ENCODE assay signal across 16 cellular contexts in the genomic region with DNA sequence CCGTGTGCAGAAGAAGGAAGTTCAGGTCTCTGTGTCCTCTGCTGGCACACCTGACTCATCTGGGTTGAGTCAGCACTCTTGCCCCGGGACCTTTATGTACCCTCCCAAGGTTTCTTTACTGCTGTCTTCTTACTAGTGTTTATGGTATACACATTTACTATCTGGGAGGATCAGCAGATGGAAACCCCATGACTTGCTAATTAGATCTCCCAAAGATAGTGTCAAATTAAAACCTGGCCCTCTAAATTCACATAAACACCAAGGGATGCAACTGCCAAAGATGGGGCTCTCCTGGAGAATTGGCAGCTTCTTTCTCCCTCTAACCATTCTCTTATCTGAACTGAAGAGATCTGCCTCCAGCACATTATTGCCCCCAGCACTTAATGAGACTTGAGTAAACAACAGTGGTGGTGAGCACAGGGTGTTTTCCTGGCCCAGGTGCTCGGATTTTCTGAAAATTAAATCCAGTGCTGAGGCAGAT.
A peak's percentile ranks its signal among the peaks of the same experiment; 100 is the strongest.
DNase-seq lines count a peak whose midpoint lies in the region; ATAC-seq, FAIRE-seq and TF ChIP-seq lines count a peak whose summit lies in the region.
"Had no signal": no experiment of that assay in that cellular context is flagged by ENCODE, and none has a peak within 500 bp of the region (broad histone marks: within the 10 kb centered on the region; RNA-seq: fewer than 3 reads in every experiment).

No MANE protein-coding gene starts in this region.

- no peaks in the 10 kb centered on the region for H3K9me2 ChIP-seq in PC-9 (ENCODE audit: insufficient read depth)

- H4K20me1 ChIP-seq in PC-9 (ENCODE audit: insufficient read depth) (no peaks in the 10 kb centered on the region), keratinocyte (ENCODE audit: control insufficient read depth, extremely low read depth, insufficient read depth, low read length) (no peaks in the 10 kb centered on the region)

- H3K79me2 ChIP-seq in PC-9 (ENCODE audit: low read depth) (no peaks in the 10 kb centered on the region), keratinocyte (ENCODE audit: control insufficient read depth, insufficient read depth, low read length) (no peaks in the 10 kb centered on the region)

- peak; percentile 3 for DNase-seq in DMS53 treated with DMSO at 0.1 percent for 48 hours (lab: John Stamatoyannopoulos, UW; ENCODE audit: unreplicated experiment)
- peak; percentile 72 for DNase-seq in NCI-H1105 (lab: John Stamatoyannopoulos, UW)
- peak; percentile 41 to 72 for DNase-seq in PC-9
- peak; percentile 54 for DNase-seq in keratinocyte (ENCODE audit: low read depth, low spot score)
- DNase-seq in GDM1 (lab: John Stamatoyannopoulos, UW), result no peak
- DNase-seq in stimulated activated CD4-positive, alpha-beta T cell treated with anti-CD3 and anti-CD28 coated beads, Interleukin-1b, Interleukin-23, amount 100 ng/mL, for 48 hours, result no peak
- DNase-seq in activated CD4-positive, alpha-beta T cell treated with anti-CD3 and anti-CD28 coated beads, Interleukin-2, amount 50 U/mL, for 1 hour, result no peak
- DNase-seq: activated CD4-positive, alpha-beta T cell treated with anti-CD3 and anti-CD28 coated beads, Interleukin-2, amount 10 ng/mL, durations not matched to agents 7 days and 5 days; activated naive CD8-positive, alpha-beta T cell treated with anti-CD3 and anti-CD28 coated beads, Interleukin-2, amount 10 ng/mL, durations not matched to agents 7 days and 5 days; activated T-cell treated with anti-CD3 and anti-CD28 coated beads, Interleukin-2, amount 50 U/mL, for 4 hours; AML-193; HCEC 1CT; Karpas-422; pancreas had no signal

- peak overlapping the region; percentile 68 for H3K9ac ChIP-seq in keratinocyte (ENCODE audit: control insufficient read depth, extremely low read depth, insufficient read depth, low read length)

- CTCF ChIA-PET in PC-9 (lab: Charles Lee), result no interaction called here

- no peaks in the 10 kb centered on the region for H3K27me3 ChIP-seq in PC-9 (ENCODE audit: insufficient read depth, low read depth)
- H3K27me3 ChIP-seq in keratinocyte (ENCODE audit: control insufficient read depth, extremely low read depth, insufficient read depth, low read length), result no peaks in the 10 kb centered on the region
- H3K27me3 ChIP-seq: pancreas had no signal

- BruUV-seq in PC-9 (replicated peaks; lab: Mats Ljungman, UMichigan), result no TSS peak

- H3K9me3 ChIP-seq in PC-9 (ENCODE audit: insufficient read depth, low read depth) (peaks cover 4% of the 10 kb centered on the region; the same call in 1 of the 2 replicates), keratinocyte (ENCODE audit: control insufficient read depth, low read depth, low read length) (no peaks in the 10 kb centered on the region)
- H3K9me3 ChIP-seq: pancreas had no signal

- dilution Hi-C loops in keratinocyte (cut with MboI; ENCODE audit: extremely low pct_ligation_motif_present, low sequenced_read_pairs), result no loop called here

- no peaks in the 10 kb centered on the region for H3K9me1 ChIP-seq in keratinocyte (ENCODE audit: control insufficient read depth, extremely low read depth, insufficient read depth, low read length)

- POLR2A ChIA-PET in PC-9 (lab: Charles Lee; ENCODE audit: unreplicated experiment), result no interaction called here

- H3K4me3 ChIP-seq in PC-9, result no peak overlapping the region
- H3K4me3 ChIP-seq in keratinocyte (ENCODE audit: control insufficient read depth in 2 of 3, extremely low read depth in 1 of 3, insufficient read depth in 2 of 3, low read depth in 1 of 3, low read length in 3 of 3), result peak overlapping the region in 1 of 3 experiments; percentile 12
- H3K4me3 ChIP-seq: pancreas had no signal

- H3K27ac ChIP-seq in PC-9 (peak overlapping the region; percentile 86), keratinocyte (ENCODE audit: control insufficient read depth, insufficient read depth, low read length) (peak overlapping the region; percentile 92)
- H3K27ac ChIP-seq: pancreas had no signal

- intact Hi-C loops in PC-9 (cut with micrococcal nuclease; ENCODE audit: unreplicated experiment), result no loop called here

- no peak for ATAC-seq in HG03135 (IDR thresholded peaks at IDR 0.05; ENCODE audit: unreplicated experiment)
- ATAC-seq: activated T-cell treated with anti-CD3 and anti-CD28 coated beads, Interleukin-2, amount 50 U/mL, for 4 hours; pancreas had no signal

- peak; percentile 99 for FAIRE-seq in keratinocyte (lab: Jason Lieb, UNC)
- FAIRE-seq: endometrium, pancreas had no signal

- H3K36me3 ChIP-seq in PC-9 (ENCODE audit: low read depth) (no peaks in the 10 kb centered on the region), keratinocyte (ENCODE audit: control insufficient read depth in 2 of 2, extremely low read depth in 1 of 2, insufficient read depth in 2 of 2, low read length in 2 of 2) (no peaks in the 10 kb centered on the region)
- H3K36me3 ChIP-seq: pancreas had no signal

- H2AFZ ChIP-seq in PC-9 (peak overlapping the region; percentile 66; the same call in 1 of the 2 replicates), keratinocyte (ENCODE audit: control insufficient read depth, low read length) (peak overlapping the region; percentile 42)

- H3K4me2 ChIP-seq in PC-9 (peak overlapping the region; percentile 47), keratinocyte (ENCODE audit: control insufficient read depth, extremely low read depth, insufficient read depth, low read depth, low read length) (peak overlapping the region; percentile 69)

- no peak for TF ChIP-seq CTCF in PC-9 (conservative IDR thresholded peaks at IDR 0.05)
- no peak for TF ChIP-seq CTCF in keratinocyte (optimal IDR thresholded peaks at IDR 0.05 in 1 of 3, IDR thresholded peaks at IDR 0.05 in 1 of 3, conservative IDR thresholded peaks at IDR 0.05 in 1 of 3; ENCODE audit: extremely low read depth in 1 of 3, insufficient read depth in 2 of 3, low read length in 3 of 3)

- peaks cover 46% of the 10 kb centered on the region for H3K4me1 ChIP-seq in PC-9 (replicated peaks; ENCODE audit: insufficient read depth)
- H3K4me1 ChIP-seq in keratinocyte (ENCODE audit: control insufficient read depth, extremely low read depth, insufficient read depth, low read length), result peaks cover 34% of the 10 kb centered on the region
- H3K4me1 ChIP-seq: pancreas had no signal

- H3F3A ChIP-seq in PC-9 (ENCODE audit: insufficient read depth, low read depth), result peaks cover 33% of the 10 kb centered on the region

Comparison
In these comparisons a context has a peak if more than half of its experiments do, and no peak if none do; other contexts are left out.
1. DNase-seq: peak in DMS53 treated with DMSO at 0.1 percent for 48 hours (single experiment), NCI-H1105 (single experiment), PC-9 (2 of 2) and keratinocyte (single experiment); none in GDM1 (single experiment), stimulated activated CD4-positive, alpha-beta T cell treated with anti-CD3 and anti-CD28 coated beads, Interleukin-1b, Interleukin-23, amount 100 ng/mL, for 48 hours (single experiment) and activated CD4-positive, alpha-beta T cell treated with anti-CD3 and anti-CD28 coated beads, Interleukin-2, amount 50 U/mL, for 1 hour (single experiment).